30 cellular contexts compared by ENCODE assay signal in genomic region chr15:37847776-37848175, GRCh38.
"Had no signal": no experiment of that assay in that cellular context is flagged by ENCODE, and none has a peak within 500 bp of the region (broad histone marks: within the 10 kb centered on the region; RNA-seq: fewer than 3 reads in every experiment).

No MANE protein-coding gene starts in this region.

- H3K4me2 ChIP-seq: hepatocyte had no signal

- H2AFZ ChIP-seq: hepatocyte had no signal

- H3K36me3 ChIP-seq: colonic mucosa, esophagus muscularis mucosa, esophagus squamous epithelium, gastrocnemius medialis, gastroesophageal sphincter, heart left ventricle, heart right ventricle had no signal

- H3K79me2 ChIP-seq: hepatocyte had no signal

- H3K9me3 ChIP-seq: colonic mucosa, esophagus squamous epithelium, gastrocnemius medialis, gastroesophageal sphincter had no signal

- H3K4me3 ChIP-seq: colonic mucosa, coronary artery, dorsolateral prefrontal cortex, esophagus muscularis mucosa, esophagus squamous epithelium, gastrocnemius medialis, gastroesophageal sphincter, heart left ventricle, heart right ventricle, hepatocyte had no signal

- H3K27ac ChIP-seq: colonic mucosa, coronary artery, dorsolateral prefrontal cortex, epithelial cell of prostate, esophagus muscularis mucosa, esophagus squamous epithelium, foreskin keratinocyte, gastrocnemius medialis, gastroesophageal sphincter, heart left ventricle, heart right ventricle, hepatocyte had no signal

- DNase-seq: colonic mucosa; cortex of kidney; dermis blood vessel endothelial cell; dorsolateral prefrontal cortex; effector CD4-positive, alpha-beta T cell; effector CD8-positive, alpha-beta T cell; effector memory CD4-positive, alpha-beta T cell; effector memory CD8-positive, alpha-beta T cell; endodermal cell; erythroblast; esophagus squamous epithelium; foreskin fibroblast; foreskin keratinocyte; foreskin melanocyte; gastrocnemius medialis; glutamatergic neuron; head of caudate nucleus; heart left ventricle; heart right ventricle had no signal

- H3K27me3 Mint-ChIP-seq: dendritic cell treated with granulocyte-macrophage colony-stimulating factor and Interleukin-4, amounts not matched to agents 40 ng/mL and 50 ng/mL, for 4 days had no signal

- H3K27me3 ChIP-seq: colonic mucosa, dorsolateral prefrontal cortex, esophagus muscularis mucosa, esophagus squamous epithelium, foreskin keratinocyte, gastrocnemius medialis, gastroesophageal sphincter, heart left ventricle, heart right ventricle, hepatocyte had no signal

- H3K4me3 Mint-ChIP-seq: dendritic cell treated with granulocyte-macrophage colony-stimulating factor and Interleukin-4, amounts not matched to agents 40 ng/mL and 50 ng/mL, for 4 days; effector memory CD8-positive, alpha-beta T cell; endodermal cell had no signal

- H3K27ac Mint-ChIP-seq: dendritic cell treated with granulocyte-macrophage colony-stimulating factor and Interleukin-4, amounts not matched to agents 40 ng/mL and 50 ng/mL, for 4 days; effector memory CD8-positive, alpha-beta T cell; endodermal cell had no signal

- FAIRE-seq: colon, endometrium, endothelial cell of umbilical vein, frontal cortex had no signal

- ATAC-seq: effector memory CD8-positive, alpha-beta T cell; esophagus mucosa; foreskin keratinocyte; gastrocnemius medialis; gastroesophageal sphincter; heart left ventricle; heart right ventricle had no signal

- H3K4me1 ChIP-seq: colonic mucosa, esophagus muscularis mucosa, esophagus squamous epithelium, foreskin keratinocyte, gastrocnemius medialis, gastroesophageal sphincter, heart left ventricle, heart right ventricle had no signal
